Comparison of ENCODE assay signal across 21 cellular contexts in genomic region chr4:187389420-187389819, GRCh38.
"Had no signal": no experiment of that assay in that cellular context is flagged by ENCODE, and none has a peak within 500 bp of the region (broad histone marks: within the 10 kb centered on the region; RNA-seq: fewer than 3 reads in every experiment).

No MANE protein-coding gene starts in this region.

- DNase-seq: Karpas-422; KG1; MM.1S; NCI-H1092 treated with DMSO at 0.1 percent for 48 hours; NCI-H1436; NCI-H187; NCI-H2029; NCI-H2081 treated with DMSO at 0.1 percent for 48 hours; NCI-H2171; NCI-H226; NCI-H446; NCI-H510A; NCI-H524 treated with DMSO at 0.1 percent for 48 hours; NCI-H69; NCI-H774; NK-92 treated with Interleukin-12 subunit alpha and Interleukin-12 subunit beta, amount 100 ng/mL, for 24 hours; PC-3; SHP77 had no signal

- ATAC-seq: Panc1, PC-3, SK-N-SH treated with all-trans-retinoic acid at 6 μM for 48 hours had no signal

- H3K27ac ChIP-seq: RWPE1 had no signal
